Comparison of ENCODE assay signal across 8 cellular contexts in genomic region chr1:20696397-20697333, GRCh38. TPM values are rescaled to one million over a fixed set of nuclear protein-coding genes. Genes with fewer than 3 reads are reported as not detected.
DNase-seq lines count a peak whose midpoint lies in the region; ATAC-seq and TF ChIP-seq lines count a peak whose summit lies in the region.

No MANE protein-coding gene starts in this region.

- H3K79me2 ChIP-seq in smooth muscle cell (ENCODE audit: low read depth), result no peaks in the 10 kb centered on the region

- peaks cover 3% of the 10 kb centered on the region for H3F3A ChIP-seq in smooth muscle cell (ENCODE audit: low read depth)

- no peak overlapping the region for H3K9ac ChIP-seq in smooth muscle cell (ENCODE audit: low read depth)

- no peaks in the 10 kb centered on the region for H3K36me3 ChIP-seq in smooth muscle cell (ENCODE audit: low read depth)

- H3K4me3 ChIP-seq in smooth muscle cell, result peak overlapping the region; percentile 65

- no peaks in the 10 kb centered on the region for H3K4me1 ChIP-seq in smooth muscle cell (ENCODE audit: low read depth)

- H3K27ac ChIP-seq in caudate nucleus (ENCODE audit: low read depth, low read length), result peak overlapping the region; percentile 89
- peak overlapping the region; percentile 32 for H3K27ac ChIP-seq in smooth muscle cell (ENCODE audit: low read depth)

- WGBS in smooth muscle cell (ENCODE audit: low lambda C conversion rate), result 3% methylated on average over 35 of the region's 46 CpGs

- H4K20me1 ChIP-seq in smooth muscle cell (ENCODE audit: low read depth), result no peaks in the 10 kb centered on the region

- peak overlapping the region; percentile 87 for H2AFZ ChIP-seq in smooth muscle cell (ENCODE audit: low read depth)

- no peaks in the 10 kb centered on the region for H3K27me3 ChIP-seq in smooth muscle cell (ENCODE audit: low read depth)

- peak; percentile 88 for TF ChIP-seq CTCF in smooth muscle cell (IDR thresholded peaks at IDR 0.05; ENCODE audit: borderline replicate concordance, insufficient read depth, poor library complexity, severe bottlenecking)

- peak overlapping the region; percentile 93 for H3K4me2 ChIP-seq in smooth muscle cell

- no peaks in the 10 kb centered on the region for H3K9me3 ChIP-seq in smooth muscle cell (replicated peaks; ENCODE audit: low read depth)

- ATAC-seq in HG03108 (IDR thresholded peaks at IDR 0.05; ENCODE audit: unreplicated experiment), result peak; percentile 84
- ATAC-seq in GM18520 (IDR thresholded peaks at IDR 0.05; ENCODE audit: unreplicated experiment), result no peak

- DNase-seq in GF-D8 (lab: John Stamatoyannopoulos, UW) (peak; percentile 35), NCI-H345 (lab: John Stamatoyannopoulos, UW) (peak; percentile 93), caudate nucleus (lab: John Stamatoyannopoulos, UW) (peak in 59 of 61 donors; percentile 20 to 88 (median 66)), iris pigment epithelial cell (ENCODE audit: low read depth) (peak; percentile 90), smooth muscle cell (lab: John Stamatoyannopoulos, UW; ENCODE audit: unreplicated experiment) (peak; percentile 94)
- peak; percentile 35 for DNase-seq in activated CD4-positive, CD25-positive, alpha-beta regulatory T cell treated with anti-CD3 and anti-CD28 coated beads, Interleukin-2, amount 50 U/mL, for 16 hours (ENCODE audit: low read depth, low spot score)

RNA-seq across cellular contexts. Expression of gene KIF17, which starts 21.1 kb away (rescaled TPM):
- total RNA-seq in smooth muscle cell, result 0.13 and 0.99 TPM in 2 replicates
- polyA plus RNA-seq in smooth muscle cell, result 1.9 and 2.2 TPM in 2 replicates

RNA-seq across cellular contexts. Expression of gene DDOST, which starts 35.5 kb away (rescaled TPM):
- 267 and 312 TPM in 2 replicates for total RNA-seq in smooth muscle cell
- 353 and 439 TPM in 2 replicates for polyA plus RNA-seq in smooth muscle cell

RNA-seq across cellular contexts. Expression of gene SH2D5, which starts 35.8 kb away (rescaled TPM):
- total RNA-seq in smooth muscle cell, result 0.18 and 0.63 TPM in 2 replicates
- 0.82 TPM in 1 of 2 replicates, not detected in the other for polyA plus RNA-seq in smooth muscle cell

Comparison
In these comparisons a context has a peak if more than half of its experiments do, and no peak if none do; other contexts are left out.
1. DNase-seq: peak in every context shown above with its lines; median percentile 94 in smooth muscle cell; 93 in NCI-H345; 90 in iris pigment epithelial cell; 66 in caudate nucleus; 35 in GF-D8; 35 in activated CD4-positive, CD25-positive, alpha-beta regulatory T cell treated with anti-CD3 and anti-CD28 coated beads, Interleukin-2, amount 50 U/mL, for 16 hours.